23 cellular contexts compared by ENCODE assay signal in genomic region chrX:20529301-20529700, GRCh38.
DNase-seq lines count a peak whose midpoint lies in the region; ATAC-seq and TF ChIP-seq lines count a peak whose summit lies in the region.
"Had no signal": no experiment of that assay in that cellular context is flagged by ENCODE, and none has a peak within 500 bp of the region (broad histone marks: within the 10 kb centered on the region; RNA-seq: fewer than 3 reads in every experiment).

No MANE protein-coding gene starts in this region.

- H2BK5ac ChIP-seq in neuronal stem cell (ENCODE audit: low read length): no peak overlapping the region

- H3K27me3 ChIP-seq in Caco-2 (replicated peaks; ENCODE audit: control insufficient read depth, insufficient read depth, low read length) (no peaks in the 10 kb centered on the region), neuronal stem cell (ENCODE audit: control insufficient read depth in 3 of 3, insufficient read depth in 3 of 3, low read depth in 1 of 3, low read length in 3 of 3) (no peaks in the 10 kb centered on the region), GM23338 (ENCODE audit: insufficient read depth) (no peaks in the 10 kb centered on the region)

- no peaks in the 10 kb centered on the region for H3F3A ChIP-seq in GM23338 (replicated peaks; ENCODE audit: low read depth)

- H3K4me3 Mint-ChIP-seq in Caco-2 (ENCODE audit: unreplicated experiment): peak overlapping the region; percentile 36
- H3K4me3 Mint-ChIP-seq in GM23338: no peak overlapping the region
- H3K4me3 Mint-ChIP-seq: activated CD8-positive, alpha-beta T cell treated with anti-CD3 and anti-CD28 coated beads, Interleukin-2, amount 10 ng/mL, durations not matched to agents 7 days and 5 days; activated T-cell treated with anti-CD3 and anti-CD28 coated beads, Interleukin-2, amount 50 U/mL, for 24 hours had no signal

- H3K27ac ChIP-seq in angular gyrus (ENCODE audit: low read depth, low read length) (peak overlapping the region; percentile 62), neuronal stem cell (replicated peaks; ENCODE audit: low read length) (no peak overlapping the region), GM23338 (ENCODE audit: low read depth) (no peak overlapping the region)
- H3K27ac ChIP-seq: spleen had no signal

- H2AFZ ChIP-seq in neuronal stem cell (ENCODE audit: low read length) (peak overlapping the region; percentile 5), GM23338 (no peak overlapping the region)

- no peaks in the 10 kb centered on the region for H4K20me1 ChIP-seq in GM23338 (replicated peaks; ENCODE audit: insufficient read depth)

- H3K4me2 ChIP-seq in neuronal stem cell (ENCODE audit: insufficient read depth, low read length, poor library complexity, severe bottlenecking) (no peak overlapping the region), GM23338 (no peak overlapping the region)

- H3K36me3 ChIP-seq in Caco-2 (ENCODE audit: control insufficient read depth, insufficient read depth, low read length) (no peaks in the 10 kb centered on the region), neuronal stem cell (replicated peaks in 1 of 2; ENCODE audit: control insufficient read depth in 2 of 2, insufficient read depth in 2 of 2, low read length in 2 of 2) (no peaks in the 10 kb centered on the region), GM23338 (ENCODE audit: insufficient read depth) (no peaks in the 10 kb centered on the region)
- H3K36me3 ChIP-seq: HAP-1, spleen had no signal

- H2BK12ac ChIP-seq in neuronal stem cell (ENCODE audit: low read length): no peak overlapping the region

- H3K9me2 ChIP-seq in GM23338 (ENCODE audit: insufficient read depth): no peaks in the 10 kb centered on the region

- H3K9ac ChIP-seq in neuronal stem cell (ENCODE audit: low read depth, low read length, poor library complexity): no peak overlapping the region

- H3K23ac ChIP-seq in neuronal stem cell (ENCODE audit: low read depth, low read length, poor library complexity): no peak overlapping the region

- H4K8ac ChIP-seq in neuronal stem cell (ENCODE audit: low read depth, low read length): no peak overlapping the region

- TF ChIP-seq CTCF in Caco-2 (IDR thresholded peaks at IDR 0.05; ENCODE audit: insufficient read depth in 1 of 2, low read depth in 1 of 2, low read length in 1 of 2, severe bottlenecking in 1 of 2, unreplicated experiment in 1 of 2) (no peak), GM23338 (conservative IDR thresholded peaks at IDR 0.05; ENCODE audit: low read depth in 2 of 2) (no peak)

- WGBS in neuronal stem cell (ENCODE audit: extremely low coverage in 2 of 2, insufficient read length in 2 of 2, insufficient replicate concordance in 1 of 2), 2 donors: no CpG with 5 or more reads among the region's 9 CpGs

- no peaks in the 10 kb centered on the region for H3K79me2 ChIP-seq in GM23338 (replicated peaks; ENCODE audit: insufficient read depth)

- no peaks in the 10 kb centered on the region for H3K9me3 ChIP-seq in Caco-2
- no peaks in the 10 kb centered on the region for H3K9me3 ChIP-seq in neuronal stem cell (replicated peaks in 1 of 2; ENCODE audit: control insufficient read depth in 2 of 2, insufficient read depth in 1 of 2, low read depth in 1 of 2, low read length in 2 of 2)
- H3K9me3 ChIP-seq: HAP-1, spleen had no signal

- no peak overlapping the region for H3K18ac ChIP-seq in neuronal stem cell (ENCODE audit: low read length)

- H3K9me3 Mint-ChIP-seq in Caco-2 (ENCODE audit: unreplicated experiment) (peaks cover 9% of the 10 kb centered on the region), GM23338 (no peaks in the 10 kb centered on the region)
- H3K9me3 Mint-ChIP-seq: activated T-cell treated with anti-CD3 and anti-CD28 coated beads, Interleukin-2, amount 50 U/mL, for 24 hours had no signal

- H4K91ac ChIP-seq in neuronal stem cell (ENCODE audit: low read depth, low read length, poor library complexity): no peak overlapping the region

- H3K4me3 ChIP-seq in Caco-2 (ENCODE audit: low read depth, low read length) (no peak overlapping the region), neuronal stem cell (ENCODE audit: low read length in 2 of 2) (no peak overlapping the region), GM23338 (no peak overlapping the region)
- H3K4me3 ChIP-seq: HAP-1, spleen had no signal

- H2BK15ac ChIP-seq in neuronal stem cell (ENCODE audit: low read length): no peak overlapping the region

- H3K36me3 Mint-ChIP-seq in Caco-2 (ENCODE audit: insufficient read depth, unreplicated experiment) (no peaks in the 10 kb centered on the region), GM23338 (ENCODE audit: low read depth) (no peaks in the 10 kb centered on the region)

- H3K4ac ChIP-seq in neuronal stem cell (ENCODE audit: low read length): no peak overlapping the region

- no peaks in the 10 kb centered on the region for H3K79me1 ChIP-seq in neuronal stem cell (ENCODE audit: low read depth, low read length)

- no peak overlapping the region for H3K14ac ChIP-seq in neuronal stem cell (ENCODE audit: low read length)

- no peak overlapping the region for H2AK5ac ChIP-seq in neuronal stem cell (ENCODE audit: low read depth, low read length)

- intact Hi-C loops in Caco-2 (cut with micrococcal nuclease; ENCODE audit: unreplicated experiment): loop anchor here (5.0 kb wide), 1 partner anchor 1218 kb away; no protein-coding TSS in a partner anchor

- H3K27me3 Mint-ChIP-seq in Caco-2 (ENCODE audit: insufficient read depth, unreplicated experiment) (no peaks in the 10 kb centered on the region), GM23338 (ENCODE audit: insufficient read depth, low read depth, poor library complexity) (no peaks in the 10 kb centered on the region)

- no TSS peak for BruUV-seq in Caco-2 (replicated peaks; lab: Mats Ljungman, UMichigan)

- H3K4me1 ChIP-seq in Caco-2: peaks cover 18% of the 10 kb centered on the region
- peaks cover 7 to 8% of the 10 kb centered on the region in 2 donors for H3K4me1 ChIP-seq in neuronal stem cell (ENCODE audit: control insufficient read depth in 2 of 2, insufficient read depth in 1 of 2, low read depth in 1 of 2, low read length in 2 of 2)
- H3K4me1 ChIP-seq in GM23338 (ENCODE audit: insufficient read depth): peaks cover 3% of the 10 kb centered on the region; the same call in 1 of the 2 replicates
- H3K4me1 ChIP-seq: HAP-1 had no signal

- ATAC-seq in HG02623 (IDR thresholded peaks at IDR 0.05; ENCODE audit: unreplicated experiment) (no peak), GM23338 (no peak), GM21381 (IDR thresholded peaks at IDR 0.05; ENCODE audit: unreplicated experiment) (no peak)
- ATAC-seq: activated CD8-positive, alpha-beta T cell treated with anti-CD3 and anti-CD28 coated beads, Interleukin-2, amount 10 ng/mL, durations not matched to agents 7 days and 5 days had no signal

- POLR2A ChIA-PET in Caco-2 (lab: Charles Lee): no interaction called here

- H2BK120ac ChIP-seq in neuronal stem cell (ENCODE audit: low read depth, low read length): no peak overlapping the region

- DNase-seq in NCI-H146 (lab: John Stamatoyannopoulos, UW) (peak; percentile 31), NCI-H146 treated with DMSO at 0.1 percent for 48 hours (lab: John Stamatoyannopoulos, UW; ENCODE audit: unreplicated experiment) (no peak), Caco-2 (no peak), neuronal stem cell (ENCODE audit: low spot score) (no peak), GM23338 (ENCODE audit: low spot score) (no peak)
- DNase-seq: activated CD4-positive, CD25-positive, alpha-beta regulatory T cell treated with anti-CD3 and anti-CD28 coated beads, Interleukin-2, amount 50 U/mL, for 72 hours; activated CD8-positive, alpha-beta T cell treated with anti-CD3 and anti-CD28 coated beads, Interleukin-2, amount 10 ng/mL, durations not matched to agents 7 days and 5 days; activated naive CD4-positive, alpha-beta T cell; activated T-cell treated with anti-CD3 and anti-CD28 coated beads, Interleukin-2, amount 50 U/mL, for 24 hours; DND-41; erythroblast; foreskin melanocyte; hippocampal formation; Karpas-422; NCI-H1048; NCI-H446; RPMI8226; spleen; SW 1271 had no signal

- CTCF ChIA-PET in Caco-2 (lab: Charles Lee): interaction anchor here (2.3 kb wide), 1 partner anchor 951 kb away, joined by 10 read pairs; no protein-coding TSS in a partner anchor

- H3K4me1 Mint-ChIP-seq in Caco-2 (ENCODE audit: low read depth, unreplicated experiment) (peaks cover 25% of the 10 kb centered on the region), GM23338 (peaks cover 16% of the 10 kb centered on the region; the same call in 2 of the 3 replicates)

- H3K27ac Mint-ChIP-seq in Caco-2 (ENCODE audit: unreplicated experiment) (no peak overlapping the region), GM23338 (no peak overlapping the region)
- H3K27ac Mint-ChIP-seq: activated CD8-positive, alpha-beta T cell treated with anti-CD3 and anti-CD28 coated beads, Interleukin-2, amount 10 ng/mL, durations not matched to agents 7 days and 5 days; activated T-cell treated with anti-CD3 and anti-CD28 coated beads, Interleukin-2, amount 50 U/mL, for 24 hours had no signal

TF ChIP-seq in GM23338, 12 proteins besides CTCF, POLR2A, EP300 and RAD21:
- TF ChIP-seq ZNF114 (CRISPR knock-in tag; IDR thresholded peaks at IDR 0.05): no peak
- TF ChIP-seq EZH2 (IDR thresholded peaks at IDR 0.05; ENCODE audit: low read depth, unreplicated experiment): no peak
- TF ChIP-seq CREB1 (CRISPR knock-in tag; IDR thresholded peaks at IDR 0.05; ENCODE audit: low read depth): no peak
- TF ChIP-seq NANOG (IDR thresholded peaks at IDR 0.05; ENCODE audit: borderline replicate concordance): no peak
